ENCODE assay signal across 7 cellular contexts in genomic region chr17:10618202-10618635, GRCh38.
DNase-seq lines count a peak whose midpoint lies in the region; TF ChIP-seq lines count a peak whose summit lies in the region.

No MANE protein-coding gene starts in this region.

- H3K4me3 ChIP-seq in GM12875 (ENCODE audit: low read depth, low read length) (no peak overlapping the region), WERI-Rb-1 (ENCODE audit: low read depth, low read length) (no peak overlapping the region)

- no peaks in the 10 kb centered on the region for H3K36me3 ChIP-seq in WERI-Rb-1

- POLR2A ChIA-PET in HEK293T (lab: Yijun Ruan, JAX) = no interaction called here

- H3K27ac ChIP-seq in WERI-Rb-1 = no peak overlapping the region
- no peak overlapping the region for H3K27ac ChIP-seq in caudate nucleus (ENCODE audit: low read depth, low read length)

- H3K27me3 ChIP-seq in WERI-Rb-1 (ENCODE audit: insufficient read depth, low read depth, severe bottlenecking) = no peaks in the 10 kb centered on the region

- DNase-seq in HEK293T (ENCODE audit: extremely low spot score) = peak; percentile 69
- DNase-seq in NCI-H1930 (lab: John Stamatoyannopoulos, UW) = peak; percentile 36 to 68
- DNase-seq in WERI-Rb-1 = peak; percentile 72
- DNase-seq in caudate nucleus (lab: John Stamatoyannopoulos, UW) = peak in 58 of 61 donors; percentile 10 to 80 (median 44)
- peak; percentile 90 for DNase-seq in left kidney (ENCODE audit: low read depth, low spot score)
- DNase-seq in stimulated activated CD4-positive, alpha-beta T cell treated with anti-CD3 and anti-CD28 coated beads, Interleukin-4, amount 100 ng/mL, for 24 hours = peak; percentile 57

- no peaks in the 10 kb centered on the region for H3K9me3 ChIP-seq in WERI-Rb-1 (ENCODE audit: severe bottlenecking)

- CTCF ChIA-PET in HEK293T (lab: Yijun Ruan, JAX) = interaction anchor here (0.6 to 2.5 kb wide), 11 partner anchors 10 to 324 kb away, joined by 3 to 12 read pairs (median 4); no protein-coding TSS in a partner anchor

- TF ChIP-seq CTCF in GM12875 (IDR thresholded peaks at IDR 0.05; ENCODE audit: borderline replicate concordance, insufficient read depth, low read depth, low read length) (peak; percentile 95), WERI-Rb-1 (IDR thresholded peaks at IDR 0.05; ENCODE audit: low read depth, low read length) (peak; percentile 93)

TF ChIP-seq in HEK293T, 16 proteins besides CTCF, POLR2A, EP300 and RAD21:
- no peak for TF ChIP-seq ZNF384 (IDR thresholded peaks at IDR 0.05)
- TF ChIP-seq L3MBTL2 (conservative IDR thresholded peaks at IDR 0.05) = no peak
- TF ChIP-seq CTBP1 (IDR thresholded peaks at IDR 0.05; ENCODE audit: borderline replicate concordance) = no peak
- no peak for TF ChIP-seq BHLHE40 (IDR thresholded peaks at IDR 0.05; ENCODE audit: borderline replicate concordance)
- TF ChIP-seq ELF4 (IDR thresholded peaks at IDR 0.05) = no peak
- no peak for TF ChIP-seq SP1 (IDR thresholded peaks at IDR 0.05)
- no peak for TF ChIP-seq FOXM1 (IDR thresholded peaks at IDR 0.05; ENCODE audit: borderline replicate concordance)
- no peak for TF ChIP-seq FOXA1 (IDR thresholded peaks at IDR 0.05)
- TF ChIP-seq LEF1 (IDR thresholded peaks at IDR 0.05; ENCODE audit: borderline replicate concordance) = no peak
- TF ChIP-seq TARDBP (IDR thresholded peaks at IDR 0.05) = no peak
- no peak for TF ChIP-seq NFRKB (IDR thresholded peaks at IDR 0.05)
- no peak for TF ChIP-seq SUZ12 (IDR thresholded peaks at IDR 0.05)
- TF ChIP-seq HDGF (IDR thresholded peaks at IDR 0.05; ENCODE audit: borderline replicate concordance) = no peak
- no peak for TF ChIP-seq FOXK2 (IDR thresholded peaks at IDR 0.05)
- TF ChIP-seq ARNT (IDR thresholded peaks at IDR 0.05) = no peak
- no peak for TF ChIP-seq PKNOX1 (IDR thresholded peaks at IDR 0.05)
